Comparison of ENCODE assay signal across 17 cellular contexts in genomic region chr4:72924814-72925213, GRCh38.
DNase-seq lines count a peak whose midpoint lies in the region; TF ChIP-seq lines count a peak whose summit lies in the region.
"Had no signal": no experiment of that assay in that cellular context is flagged by ENCODE, and none has a peak within 500 bp of the region (broad histone marks: within the 10 kb centered on the region; RNA-seq: fewer than 3 reads in every experiment).

No MANE protein-coding gene starts in this region.

- H3K27ac Mint-ChIP-seq in nephron progenitor cell = no peak overlapping the region
- H3K27ac Mint-ChIP-seq: B cell; CD8-positive, alpha-beta T cell had no signal

- H3K4me1 ChIP-seq in liver (ENCODE audit: control insufficient read depth in 4 of 4, insufficient read depth in 4 of 4, low read length in 3 of 4) (peaks cover 3 to 18% (median 13%) of the 10 kb centered on the region in 4 donors), stomach (no peaks in the 10 kb centered on the region)
- H3K4me1 ChIP-seq: BLaER1, Caco-2, HAP-1 had no signal

- H3K27ac ChIP-seq in 22Rv1 (peak overlapping the region; percentile 40; the same call in 1 of the 2 replicates), VCaP (peak overlapping the region; percentile 1; the same call in 1 of the 2 replicates), liver (ENCODE audit: low read depth in 1 of 2, low read length in 2 of 2) (peak overlapping the region; percentile 16 to 51), stomach (no peak overlapping the region)
- H3K27ac ChIP-seq: BLaER1, C4-2B had no signal

- H3K36me3 ChIP-seq in liver (ENCODE audit: control insufficient read depth in 4 of 4, insufficient read depth in 3 of 4, low read depth in 1 of 4, low read length in 3 of 4) (no peaks in the 10 kb centered on the region), stomach (no peaks in the 10 kb centered on the region)
- H3K36me3 ChIP-seq: BLaER1, HAP-1 had no signal

- no peak overlapping the region for H3K9ac ChIP-seq in liver (ENCODE audit: low read depth in 1 of 2, low read length in 2 of 2)
- H3K9ac ChIP-seq: BLaER1 had no signal

- peak; percentile 38 to 56 for TF ChIP-seq RAD21 in liver (IDR thresholded peaks at IDR 0.05)

- TF ChIP-seq CTCF in 22Rv1 (IDR thresholded peaks at IDR 0.05) = no peak
- no peak for TF ChIP-seq CTCF in VCaP (conservative IDR thresholded peaks at IDR 0.05)
- peak; percentile 11 for TF ChIP-seq CTCF in liver (IDR thresholded peaks at IDR 0.05; ENCODE audit: low read depth, low read length, missing input control)
- no peak for TF ChIP-seq CTCF in stomach (IDR thresholded peaks at IDR 0.05)
- no peak for TF ChIP-seq CTCF in nephron progenitor cell (IDR thresholded peaks at IDR 0.05)

- CTCF ChIA-PET in HEK293T (lab: Yijun Ruan, JAX) = no interaction called here

- no peaks in the 10 kb centered on the region for H3K4me1 Mint-ChIP-seq in nephron progenitor cell
- H3K4me1 Mint-ChIP-seq: B cell; CD4-positive, CD25-positive, alpha-beta regulatory T cell had no signal

- peaks cover 4% of the 10 kb centered on the region for H3K9me3 Mint-ChIP-seq in nephron progenitor cell
- H3K9me3 Mint-ChIP-seq: CD8-positive, alpha-beta T cell had no signal

- H3K36me3 Mint-ChIP-seq in nephron progenitor cell (ENCODE audit: low read depth) = no peaks in the 10 kb centered on the region
- H3K36me3 Mint-ChIP-seq: CD4-positive, CD25-positive, alpha-beta regulatory T cell; CD8-positive, alpha-beta T cell had no signal

- H3K9me3 ChIP-seq in liver (ENCODE audit: control insufficient read depth in 4 of 4, low read length in 3 of 4) = no peaks in the 10 kb centered on the region
- peaks cover 0 to 8% (median 3%) of the 10 kb centered on the region in 4 donors for H3K9me3 ChIP-seq in stomach
- H3K9me3 ChIP-seq: Caco-2, HAP-1 had no signal

- WGBS in liver = 33% methylated on average over 2 of the region's 2 CpGs
- 55 to 78% (median 71%) methylated on average over 2 of the region's 2 CpGs for WGBS in stomach, 5 donors

- intact Hi-C loops in stomach (cut with DNase I; ENCODE audit: low total_unique reads) = no loop called here

- H3K4me3 ChIP-seq in liver (ENCODE audit: low read depth in 1 of 3, low read length in 3 of 3) = no peak overlapping the region
- no peak overlapping the region for H3K4me3 ChIP-seq in stomach
- H3K4me3 ChIP-seq: BLaER1, HAP-1 had no signal

- POLR2A ChIA-PET in HEK293T (lab: Yijun Ruan, JAX) = no interaction called here

- no peak overlapping the region for H3K4me3 Mint-ChIP-seq in nephron progenitor cell
- H3K4me3 Mint-ChIP-seq: B cell; CD4-positive, CD25-positive, alpha-beta regulatory T cell; CD8-positive, alpha-beta T cell had no signal

- DNase-seq in stomach (peak; percentile 48), AML-193 (lab: John Stamatoyannopoulos, UW) (no peak), nephron progenitor cell (no peak), HEK293T (ENCODE audit: extremely low spot score) (no peak)
- DNase-seq: Caco-2; CD4-positive, CD25-positive, alpha-beta regulatory T cell; CD8-positive, alpha-beta T cell; DMS153; DMS79 treated with DMSO at 0.1 percent for 48 hours; GOT3 had no signal

- no peaks in the 10 kb centered on the region for H3K27me3 Mint-ChIP-seq in nephron progenitor cell (ENCODE audit: low read depth, poor library complexity)
- H3K27me3 Mint-ChIP-seq: B cell; CD4-positive, CD25-positive, alpha-beta regulatory T cell had no signal

- TF ChIP-seq EP300 in stomach (IDR thresholded peaks at IDR 0.05) = no peak

- H3K27me3 ChIP-seq in liver (ENCODE audit: control insufficient read depth in 4 of 4, insufficient read depth in 4 of 4, low read length in 3 of 4) = no peaks in the 10 kb centered on the region
- no peaks in the 10 kb centered on the region for H3K27me3 ChIP-seq in stomach
- H3K27me3 ChIP-seq: BLaER1 had no signal

- no peak for TF ChIP-seq POLR2A in stomach (IDR thresholded peaks at IDR 0.05)

TF ChIP-seq in liver, 16 proteins besides CTCF, POLR2A, EP300 and RAD21 (continues in another document):
- TF ChIP-seq EGR1 (IDR thresholded peaks at IDR 0.05; ENCODE audit: low read depth in 2 of 2) (peak in 1 of 2 donors; percentile 43), JUND (IDR thresholded peaks at IDR 0.05) (peak; percentile 53 to 74), FOXA1 (IDR thresholded peaks at IDR 0.05) (peak; percentile 98), FOXA2 (IDR thresholded peaks at IDR 0.05) (peak; percentile 97), ATF3 (IDR thresholded peaks at IDR 0.05) (peak; percentile 53), RXRA (IDR thresholded peaks at IDR 0.05) (peak; percentile 38 to 82), ZBTB33 (IDR thresholded peaks at IDR 0.05) (peak; percentile 61), GABPA (IDR thresholded peaks at IDR 0.05 in 1 of 2, conservative IDR thresholded peaks at IDR 0.05 in 1 of 2) (peak in 1 of 2 donors; percentile 38), HNF4A (conservative IDR thresholded peaks at IDR 0.05) (peak; percentile 58 to 73)

TF ChIP-seq in HEK293T, 16 proteins besides CTCF, POLR2A, EP300 and RAD21:
- no peak for TF ChIP-seq CTBP1 (IDR thresholded peaks at IDR 0.05; ENCODE audit: borderline replicate concordance)
- TF ChIP-seq FOXA1 (IDR thresholded peaks at IDR 0.05) = no peak
- TF ChIP-seq TARDBP (IDR thresholded peaks at IDR 0.05) = no peak

Comparison
In these comparisons a context has a peak if more than half of its experiments do, and no peak if none do; other contexts are left out.
1. H3K27ac ChIP-seq: peak in 22Rv1 (single experiment), VCaP (single experiment) and liver (2 of 2); none in stomach (0 of 5).